Comparison of ENCODE assay signal across 14 cellular contexts in the genomic region with DNA sequence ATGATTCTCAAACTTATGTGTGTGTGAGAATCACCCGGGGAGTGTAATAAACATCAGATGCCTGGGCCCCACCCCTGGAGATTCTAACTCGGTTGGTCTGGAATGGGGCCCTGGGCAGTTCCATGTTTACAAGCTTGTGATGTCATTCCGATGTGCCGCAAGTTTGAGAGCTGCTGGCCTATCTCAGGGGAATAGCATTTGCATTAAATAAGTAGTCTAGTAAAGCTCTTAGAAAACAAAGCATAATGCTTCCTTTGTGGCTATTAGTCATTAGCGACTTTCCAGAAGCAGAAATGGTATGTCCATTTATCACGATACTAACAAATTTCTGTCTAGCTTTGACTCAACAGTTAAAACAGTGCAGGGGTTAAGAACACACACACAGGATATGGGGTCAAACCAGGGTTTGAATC. TPM values are rescaled to one million over a fixed set of nuclear protein-coding genes. Genes with fewer than 3 reads are reported as not detected.
DNase-seq lines count a peak whose midpoint lies in the region; FAIRE-seq and TF ChIP-seq lines count a peak whose summit lies in the region.
"Had no signal": no experiment of that assay in that cellular context is flagged by ENCODE, and none has a peak within 500 bp of the region (broad histone marks: within the 10 kb centered on the region; RNA-seq: fewer than 3 reads in every experiment).

No MANE protein-coding gene starts in this region.

- no peak overlapping the region for H3K9ac ChIP-seq in mammary epithelial cell (ENCODE audit: insufficient read depth, low read length)

- no peak overlapping the region for H3K4me2 ChIP-seq in mammary epithelial cell (ENCODE audit: insufficient read depth, low read depth, low read length)

- no peaks in the 10 kb centered on the region for H3K4me1 ChIP-seq in mammary epithelial cell (ENCODE audit: insufficient read depth, low read length)

- no peaks in the 10 kb centered on the region for H3K9me3 ChIP-seq in mammary epithelial cell (replicated peaks; ENCODE audit: insufficient read depth, low read length)

- H3K9me3 Mint-ChIP-seq in MCF 10A (ENCODE audit: unreplicated experiment), result no peaks in the 10 kb centered on the region
- H3K9me3 Mint-ChIP-seq: H9 had no signal

- in situ Hi-C loops in mammary epithelial cell (cut with MboI; ENCODE audit: low sequenced_read_pairs in 2 of 2), result loop anchor here (25.0 kb wide), 2 partner anchors 240 to 465 kb away; partner anchors contain the start of genes GOLGA8B (in 2 of the 2) and LPCAT4 (in 1 of the 2)

- dilution Hi-C loops in mammary epithelial cell (cut with HindIII; ENCODE audit: low sequenced_read_pairs), result loop anchor here (5.0 kb wide), 1 partner anchor 85 kb away; no protein-coding TSS in a partner anchor

- intact Hi-C loops in mammary epithelial cell (cut with micrococcal nuclease) (no loop called here), MCF 10A (cut with micrococcal nuclease) (no loop called here)

- H4K20me1 ChIP-seq in mammary epithelial cell (ENCODE audit: insufficient read depth, low read length), result no peaks in the 10 kb centered on the region

- H3K4me3 Mint-ChIP-seq in MCF 10A (ENCODE audit: unreplicated experiment), result no peak overlapping the region
- H3K4me3 Mint-ChIP-seq: H9 had no signal

- H3K27me3 Mint-ChIP-seq in MCF 10A (ENCODE audit: insufficient read depth, unreplicated experiment), result no peaks in the 10 kb centered on the region
- H3K27me3 Mint-ChIP-seq: progenitor cell of endocrine pancreas had no signal

- no peak overlapping the region for H3K27ac ChIP-seq in mammary epithelial cell (ENCODE audit: insufficient read depth, low read depth, low read length)

- H3K4me3 ChIP-seq in mammary epithelial cell (replicated peaks in 1 of 3; ENCODE audit: insufficient read depth in 1 of 3, low read depth in 2 of 3, low read length in 3 of 3), result no peak overlapping the region
- no peak overlapping the region for H3K4me3 ChIP-seq in fibroblast of pulmonary artery (replicated peaks; ENCODE audit: low read depth, low read length)

- POLR2A ChIA-PET in MCF 10A (lab: Yijun Ruan, JAX), result interaction anchor here (0.7 kb wide), 1 partner anchor 16 kb away, joined by 3 read pairs; no protein-coding TSS in a partner anchor

- no peak overlapping the region for H3K27ac Mint-ChIP-seq in MCF 10A (ENCODE audit: low read depth, unreplicated experiment)
- H3K27ac Mint-ChIP-seq: H9, progenitor cell of endocrine pancreas had no signal

- no peaks in the 10 kb centered on the region for H3K79me2 ChIP-seq in mammary epithelial cell (ENCODE audit: insufficient read depth, low read length)

- DNase-seq in mammary epithelial cell (peak; percentile 93), MCF 10A (ENCODE audit: unreplicated experiment) (no peak), NCI-H69 (lab: John Stamatoyannopoulos, UW) (peak; percentile 9), fibroblast of pulmonary artery (ENCODE audit: low read depth) (peak; percentile 91), NAMALWA (ENCODE audit: low spot score) (no peak), GM19239 (ENCODE audit: insufficient read length, low spot score) (no peak)
- no peak for DNase-seq in activated CD4-positive, alpha-beta T cell treated with anti-CD3 and anti-CD28 coated beads for 4 hours
- no peak for DNase-seq in activated CD4-positive, CD25-positive, alpha-beta regulatory T cell treated with anti-CD3 and anti-CD28 coated beads, Interleukin-2, amount 50 U/mL, for 72 hours
- DNase-seq: 8988T, H9, kidney glomerular epithelial cell, NCI-H524 treated with DMSO at 0.1 percent for 48 hours had no signal

- CTCF ChIA-PET in mammary epithelial cell (lab: Charles Lee; ENCODE audit: low non-redundant PET), result interaction anchor here (0.6 kb wide), 1 partner anchor 73 kb away, joined by 4 read pairs; no protein-coding TSS in a partner anchor
- CTCF ChIA-PET in MCF 10A (lab: Yijun Ruan, JAX), result no interaction called here

- WGBS in mammary epithelial cell (ENCODE audit: low coverage, missing lambda C conversion rate), result 57% methylated on average over 6 of the region's 6 CpGs

- no peak overlapping the region for H2AFZ ChIP-seq in mammary epithelial cell (ENCODE audit: low read depth, low read length)

- H3K36me3 ChIP-seq in mammary epithelial cell (ENCODE audit: insufficient read depth, low read length), result no peaks in the 10 kb centered on the region

- H3K36me3 Mint-ChIP-seq in MCF 10A (ENCODE audit: insufficient read depth, unreplicated experiment), result no peaks in the 10 kb centered on the region

- FAIRE-seq in GM19239 (lab: Jason Lieb, UNC), result no peak
- FAIRE-seq: TTC549 had no signal

- no peak for TF ChIP-seq CTCF in mammary epithelial cell (conservative IDR thresholded peaks at IDR 0.05 in 1 of 2, IDR thresholded peaks at IDR 0.05 in 1 of 2; ENCODE audit: extremely low read depth in 1 of 2, insufficient read depth in 1 of 2, low read depth in 1 of 2, low read length in 2 of 2)
- TF ChIP-seq CTCF in MCF 10A (IDR thresholded peaks at IDR 0.05; ENCODE audit: unreplicated experiment), result no peak
- no peak for TF ChIP-seq CTCF in fibroblast of pulmonary artery (IDR thresholded peaks at IDR 0.05; ENCODE audit: low read length, missing control alignments)

- no TSS peak for BruUV-seq in mammary epithelial cell (replicated peaks; lab: Mats Ljungman, UMichigan)
- BruUV-seq in MCF 10A (replicated peaks; lab: Mats Ljungman, UMichigan), result no TSS peak

- no peaks in the 10 kb centered on the region for H3K27me3 ChIP-seq in mammary epithelial cell (ENCODE audit: insufficient read depth, low read length)

- H3K4me1 Mint-ChIP-seq in MCF 10A (ENCODE audit: insufficient read depth, unreplicated experiment), result no peaks in the 10 kb centered on the region

RNA-seq across cellular contexts. Expression of gene PGBD4, which starts 20.9 kb away (rescaled TPM):
- 1 to 10 TPM; 1.3 to 2.1 TPM for total RNA-seq in mammary epithelial cell
- polyA plus RNA-seq in mammary epithelial cell, result 0.94 TPM
- 0.83 TPM for polyA minus RNA-seq in mammary epithelial cell
- 2.4 and 2.6 TPM in 2 replicates for total RNA-seq in MCF 10A (2022)

RNA-seq across cellular contexts. Expression of gene EMC7, which starts 21.1 kb away (rescaled TPM):
- 10 to 100 TPM; 28.3 to 75.8 TPM for total RNA-seq in mammary epithelial cell
- polyA plus RNA-seq in mammary epithelial cell, result 50.6 TPM
- polyA minus RNA-seq in mammary epithelial cell, result 22.4 TPM
- 98.2 and 134 TPM in 2 replicates for total RNA-seq in MCF 10A (2022)

Comparison
In these comparisons a context has a peak if more than half of its experiments do, and no peak if none do; other contexts are left out.
1. DNase-seq: peak in mammary epithelial cell (single experiment), NCI-H69 (single experiment) and fibroblast of pulmonary artery (single experiment); none in MCF 10A (single experiment), NAMALWA (single experiment), activated CD4-positive, alpha-beta T cell treated with anti-CD3 and anti-CD28 coated beads for 4 hours (0 of 2), GM19239 (single experiment) and activated CD4-positive, CD25-positive, alpha-beta regulatory T cell treated with anti-CD3 and anti-CD28 coated beads, Interleukin-2, amount 50 U/mL, for 72 hours (single experiment).